ENCODE assay signal across 14 cellular contexts in genomic region chr17:40482722-40483121, GRCh38. TPM values are rescaled to one million over a fixed set of nuclear protein-coding genes. Genes with fewer than 3 reads are reported as not detected.
DNase-seq lines count a peak whose midpoint lies in the region; ATAC-seq and TF ChIP-seq lines count a peak whose summit lies in the region.
"Had no signal": no experiment of that assay in that cellular context is flagged by ENCODE, and none has a peak within 500 bp of the region (broad histone marks: within the 10 kb centered on the region; RNA-seq: fewer than 3 reads in every experiment).

No MANE protein-coding gene starts in this region.

- peak overlapping the region; percentile 97 for H3K27ac Mint-ChIP-seq in CD4-positive, alpha-beta T cell
- peak overlapping the region; percentile 76 for H3K27ac Mint-ChIP-seq in activated CD8-positive, alpha-beta T cell treated with anti-CD3 and anti-CD28 coated beads, Interleukin-2, amount 10 ng/mL, durations not matched to agents 7 days and 5 days

- no peaks in the 10 kb centered on the region for H3K27me3 ChIP-seq in CD4-positive, alpha-beta T cell (ENCODE audit: control insufficient read depth, insufficient read depth, low read length)
- H3K27me3 ChIP-seq in thyroid gland: no peaks in the 10 kb centered on the region
- H3K27me3 ChIP-seq: BLaER1 had no signal

- no peaks in the 10 kb centered on the region for H3K9me3 ChIP-seq in CD4-positive, alpha-beta T cell (ENCODE audit: control insufficient read depth, low read length)
- no peaks in the 10 kb centered on the region for H3K9me3 ChIP-seq in thyroid gland

- no peak for TF ChIP-seq CTCF in CD4-positive, alpha-beta T cell (IDR thresholded peaks at IDR 0.05)
- TF ChIP-seq CTCF in thyroid gland (IDR thresholded peaks at IDR 0.05): no peak

- TF ChIP-seq POLR2A in thyroid gland (IDR thresholded peaks at IDR 0.05): no peak

- POLR2A ChIA-PET in CD4-positive, alpha-beta T cell (lab: Charles Lee): interaction anchor here (5.0 kb wide), 1 partner anchor 50 kb away, joined by 74 read pairs; no protein-coding TSS in a partner anchor
- POLR2A ChIA-PET in activated CD8-positive, alpha-beta T cell treated with anti-CD3 and anti-CD28 coated beads, Interleukin-2, amount 10 ng/mL, durations not matched to agents 7 days and 5 days (lab: Charles Lee): interaction anchor here (1.5 kb wide), 1 partner anchor 34 kb away, joined by 5 read pairs; no protein-coding TSS in a partner anchor

- H3K36me3 ChIP-seq in thyroid gland: peaks cover 0 to under 1% of the 10 kb centered on the region in 2 donors
- H3K36me3 ChIP-seq: BLaER1 had no signal

- H3K27me3 Mint-ChIP-seq in CD4-positive, alpha-beta T cell: no peaks in the 10 kb centered on the region
- no peaks in the 10 kb centered on the region for H3K27me3 Mint-ChIP-seq in activated CD8-positive, alpha-beta T cell treated with anti-CD3 and anti-CD28 coated beads, Interleukin-2, amount 10 ng/mL, durations not matched to agents 7 days and 5 days (ENCODE audit: low read depth)

- H3K4me3 ChIP-seq in thyroid gland (replicated peaks in 1 of 3): no peak overlapping the region
- H3K4me3 ChIP-seq: BLaER1 had no signal

- H3K4me1 ChIP-seq in thyroid gland: peaks cover 0 to 32% of the 10 kb centered on the region in 2 donors

- H3K27ac ChIP-seq in CD4-positive, alpha-beta T cell (ENCODE audit: low read depth, low read length): no peak overlapping the region
- H3K27ac ChIP-seq in thyroid gland: no peak overlapping the region
- H3K27ac ChIP-seq: BLaER1 had no signal

- ATAC-seq in CD4-positive, alpha-beta T cell (ENCODE audit: poor library complexity): no peak
- ATAC-seq in activated CD8-positive, alpha-beta T cell treated with anti-CD3 and anti-CD28 coated beads, Interleukin-2, amount 10 ng/mL, durations not matched to agents 7 days and 5 days: no peak
- ATAC-seq in left colon: peak; percentile 47
- ATAC-seq: left lobe of liver had no signal

- no peak for DNase-seq in CD4-positive, alpha-beta T cell
- DNase-seq in HT1080 (ENCODE audit: low read depth): peak; percentile 63
- no peak for DNase-seq in activated CD8-positive, alpha-beta T cell treated with anti-CD3 and anti-CD28 coated beads, Interleukin-2, amount 10 ng/mL, durations not matched to agents 7 days and 5 days
- no peak for DNase-seq in left colon
- DNase-seq in DMS53 (lab: John Stamatoyannopoulos, UW): no peak
- no peak for DNase-seq in thyroid gland
- no peak for DNase-seq in NCI-H510A (lab: John Stamatoyannopoulos, UW)
- DNase-seq: activated CD4-positive, alpha-beta T cell treated with anti-CD3 and anti-CD28 coated beads, Interleukin-2, amount 50 U/mL, for 4 hours; activated effector memory CD4-positive, alpha-beta T cell treated with Interleukin-2 at 50 U/mL for 16 hours; HFFc6; NCI-H774 had no signal

- no peak overlapping the region for H3K4me3 Mint-ChIP-seq in CD4-positive, alpha-beta T cell
- no peak overlapping the region for H3K4me3 Mint-ChIP-seq in activated CD8-positive, alpha-beta T cell treated with anti-CD3 and anti-CD28 coated beads, Interleukin-2, amount 10 ng/mL, durations not matched to agents 7 days and 5 days
- H3K4me3 Mint-ChIP-seq: HFFc6 had no signal

- 92 to 95% methylated on average over 6 of the region's 6 CpGs for WGBS in thyroid gland, 2 donors

- CTCF ChIA-PET in CD4-positive, alpha-beta T cell (lab: Charles Lee): no interaction called here
- CTCF ChIA-PET in activated CD8-positive, alpha-beta T cell treated with anti-CD3 and anti-CD28 coated beads, Interleukin-2, amount 10 ng/mL, durations not matched to agents 7 days and 5 days (lab: Charles Lee): interaction anchor here (1.1 kb wide), 1 partner anchor 51 kb away, joined by 3 read pairs; no protein-coding TSS in a partner anchor

- H3K36me3 Mint-ChIP-seq in CD4-positive, alpha-beta T cell (ENCODE audit: low read depth): no peaks in the 10 kb centered on the region
- H3K36me3 Mint-ChIP-seq in activated CD8-positive, alpha-beta T cell treated with anti-CD3 and anti-CD28 coated beads, Interleukin-2, amount 10 ng/mL, durations not matched to agents 7 days and 5 days (ENCODE audit: low read depth): peaks cover 9% of the 10 kb centered on the region

- intact Hi-C loops in CD4-positive, alpha-beta T cell (cut with DNase I, micrococcal nuclease): loop anchor here in 1 of 2 experiments (5.0 kb wide), 1 partner anchor 135 kb away; no protein-coding TSS in a partner anchor
- intact Hi-C loops in left colon (cut with DNase I, micrococcal nuclease) (loop anchor here in 1 of 2 donors (5.0 kb wide), 1 partner anchor 45 kb away; no protein-coding TSS in a partner anchor), thyroid gland (cut with DNase I) (no loop called here)

- H3K9me3 Mint-ChIP-seq in CD4-positive, alpha-beta T cell: no peaks in the 10 kb centered on the region
- no peaks in the 10 kb centered on the region for H3K9me3 Mint-ChIP-seq in activated CD8-positive, alpha-beta T cell treated with anti-CD3 and anti-CD28 coated beads, Interleukin-2, amount 10 ng/mL, durations not matched to agents 7 days and 5 days (ENCODE audit: insufficient read depth)
- H3K9me3 Mint-ChIP-seq: HFFc6 had no signal

- peaks cover 68% of the 10 kb centered on the region for H3K4me1 Mint-ChIP-seq in CD4-positive, alpha-beta T cell (ENCODE audit: low read depth)
- H3K4me1 Mint-ChIP-seq in activated CD8-positive, alpha-beta T cell treated with anti-CD3 and anti-CD28 coated beads, Interleukin-2, amount 10 ng/mL, durations not matched to agents 7 days and 5 days (ENCODE audit: low read depth): peaks cover 82% of the 10 kb centered on the region

RNA-seq across cellular contexts. Expression of gene TNS4, which starts 18.7 kb away (rescaled TPM):
- total RNA-seq in CD4-positive, alpha-beta T cell: 1 to 10 TPM; 3.0 to 4.2 TPM
- 0.10 and 0.95 TPM in 2 replicates for total RNA-seq in HT1080 (2014; rRNA removed; shearing (Covaris generic))
- polyA plus RNA-seq in HT1080 (2015; cell fraction: cytosol; rRNA removed): 3.3 and 4.0 TPM in 2 replicates
- 6.1 and 12.7 TPM in 2 replicates for polyA plus RNA-seq in HT1080 (2015; cell fraction: nucleus; rRNA removed)
- total RNA-seq in activated CD8-positive, alpha-beta T cell treated with anti-CD3 and anti-CD28 coated beads, Interleukin-2, amount 10 ng/mL, durations not matched to agents 7 days and 5 days: 1 to 10 TPM; 8.4 to 9.0 TPM
- total RNA-seq in left colon (10 to 100 TPM in 1 of 2 donors, 1 to 10 TPM in 1; 2.5 to 10.5 TPM), thyroid gland (10 to 100 TPM in 2 of 4 donors, 1 to 10 TPM in 2; 5.4 to 24.7 (median 16.2) TPM)
- total RNA-seq: pulmonary artery endothelial cell had no signal

RNA-seq across cellular contexts. Expression of gene IGFBP4, which starts 39.5 kb away (rescaled TPM):
- total RNA-seq in CD4-positive, alpha-beta T cell: 1 to 10 TPM; 2.5 to 2.6 TPM
- 0.07 and 0.14 TPM in 2 replicates for total RNA-seq in HT1080 (2014; rRNA removed; shearing (Covaris generic))
- 0.16 and 0.65 TPM in 2 replicates for polyA plus RNA-seq in HT1080 (2015; cell fraction: cytosol; rRNA removed)
- 0.60 and 0.81 TPM in 2 replicates for polyA plus RNA-seq in HT1080 (2015; cell fraction: nucleus; rRNA removed)
- 10 to 100 TPM; 28.7 to 28.9 TPM for total RNA-seq in activated CD8-positive, alpha-beta T cell treated with anti-CD3 and anti-CD28 coated beads, Interleukin-2, amount 10 ng/mL, durations not matched to agents 7 days and 5 days
- total RNA-seq in left colon: 100 to 1,000 TPM; 148 to 209 TPM
- total RNA-seq in thyroid gland: 100 to 1,000 TPM; 234 to 334 (median 274) TPM

Comparison
In these comparisons a context has a peak if more than half of its experiments do, and no peak if none do; other contexts are left out.
1. RNA of gene IGFBP4, which starts 39.5 kb away (total RNA-seq): 234 to 334 TPM in thyroid gland, 148 to 209 TPM in left colon and 28.7 to 28.9 TPM in activated CD8-positive, alpha-beta T cell treated with anti-CD3 and anti-CD28 coated beads, Interleukin-2, amount 10 ng/mL, durations not matched to agents 7 days and 5 days; 2.5 to 2.6 TPM in CD4-positive, alpha-beta T cell and 0.07 to 0.14 TPM in HT1080; every median in the first group is over 4 times any median in the second.